8 cellular contexts compared by ENCODE assay signal in the genomic region with DNA sequence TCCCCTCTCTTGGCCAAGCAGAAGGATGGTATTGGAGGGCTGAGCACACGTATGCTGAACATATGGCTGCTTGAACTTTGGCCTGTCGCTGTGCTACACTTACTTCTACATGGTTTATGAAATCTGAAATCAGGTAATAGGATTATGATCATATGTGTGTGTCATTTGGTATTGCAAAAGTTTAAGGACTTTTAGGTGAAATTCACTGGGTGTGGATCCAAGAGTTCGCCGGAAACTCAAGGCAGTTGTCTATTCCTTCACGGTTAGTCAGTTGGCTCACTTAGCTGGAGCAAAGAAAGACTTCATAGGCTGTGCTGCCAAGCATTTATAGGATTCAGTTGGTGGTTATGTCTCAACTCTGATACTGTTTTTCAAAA. TPM values are rescaled to one million over a fixed set of nuclear protein-coding genes. Genes with fewer than 3 reads are reported as not detected.
DNase-seq lines count a peak whose midpoint lies in the region; ATAC-seq lines count a peak whose summit lies in the region.

No MANE protein-coding gene starts in this region.

- H3K9me3 ChIP-seq in mucosa of stomach (ENCODE audit: control insufficient read depth, low read length): no peaks in the 10 kb centered on the region

- intact Hi-C loops in activated CD4-positive, alpha-beta T cell treated with anti-CD3 and anti-CD28 coated beads for 36 hours (cut with DNase I, micrococcal nuclease): loop anchor here in 1 of 2 experiments (5.0 to 10.0 kb wide), 3 partner anchors 768 to 1335 kb away; partner anchors contain the start of genes ATF6 and TOMM40L

- H3K27me3 Mint-ChIP-seq in activated CD4-positive, alpha-beta T cell treated with anti-CD3 and anti-CD28 coated beads for 36 hours: no peaks in the 10 kb centered on the region
- H3K27me3 Mint-ChIP-seq in central memory CD8-positive, alpha-beta T cell: no peaks in the 10 kb centered on the region

- H3K27me3 ChIP-seq in mucosa of stomach (ENCODE audit: control insufficient read depth, insufficient read depth, low read length): no peaks in the 10 kb centered on the region

- peak; percentile 9 for DNase-seq in activated CD4-positive, alpha-beta T cell treated with anti-CD3 and anti-CD28 coated beads for 36 hours
- no peak for DNase-seq in activated CD4-positive, alpha-beta T cell treated with anti-CD3 and anti-CD28 coated beads, Interleukin-2, amount 50 U/mL, for 1 hour
- DNase-seq in NCI-H82 (lab: John Stamatoyannopoulos, UW) (peak; percentile 65), SKM-1 (lab: John Stamatoyannopoulos, UW; ENCODE audit: unreplicated experiment) (no peak)
- no peak for DNase-seq in central memory CD8-positive, alpha-beta T cell (ENCODE audit: low spot score in 2 of 2)

- peak overlapping the region; percentile 74 for H3K27ac Mint-ChIP-seq in activated CD4-positive, alpha-beta T cell treated with anti-CD3 and anti-CD28 coated beads for 36 hours
- H3K27ac Mint-ChIP-seq in central memory CD8-positive, alpha-beta T cell (ENCODE audit: low read depth): peak overlapping the region; percentile 96

- peak overlapping the region; percentile 56 for H3K4me3 ChIP-seq in mucosa of stomach (ENCODE audit: low read length)

- H3K4me3 Mint-ChIP-seq in activated CD4-positive, alpha-beta T cell treated with anti-CD3 and anti-CD28 coated beads for 36 hours: peak overlapping the region; percentile 79
- H3K4me3 Mint-ChIP-seq in central memory CD8-positive, alpha-beta T cell: peak overlapping the region; percentile 90

- peaks cover 35% of the 10 kb centered on the region for H3K4me1 Mint-ChIP-seq in activated CD4-positive, alpha-beta T cell treated with anti-CD3 and anti-CD28 coated beads for 36 hours
- peaks cover 44% of the 10 kb centered on the region for H3K4me1 Mint-ChIP-seq in central memory CD8-positive, alpha-beta T cell

- no peaks in the 10 kb centered on the region for H3K36me3 ChIP-seq in mucosa of stomach (ENCODE audit: control insufficient read depth, insufficient read depth, low read length)

- H3K9me3 Mint-ChIP-seq in activated CD4-positive, alpha-beta T cell treated with anti-CD3 and anti-CD28 coated beads for 36 hours (ENCODE audit: low read depth): no peaks in the 10 kb centered on the region
- H3K9me3 Mint-ChIP-seq in central memory CD8-positive, alpha-beta T cell: no peaks in the 10 kb centered on the region

- no peak for ATAC-seq in activated CD4-positive, alpha-beta T cell treated with anti-CD3 and anti-CD28 coated beads for 36 hours
- no peak for ATAC-seq in central memory CD8-positive, alpha-beta T cell (replicated peaks; ENCODE audit: extremely low read depth, poor library complexity, severe bottlenecking)
- ATAC-seq in HG03432 (IDR thresholded peaks at IDR 0.05; ENCODE audit: unreplicated experiment): no peak
- ATAC-seq in GM21825 (IDR thresholded peaks at IDR 0.05; ENCODE audit: unreplicated experiment): no peak

- peak overlapping the region; percentile 92 for H3K9ac ChIP-seq in mucosa of stomach (ENCODE audit: low read length)

- H3K4me1 ChIP-seq in mucosa of stomach (ENCODE audit: control insufficient read depth, insufficient read depth, low read length): peaks cover 24% of the 10 kb centered on the region

- POLR2A ChIA-PET in activated CD4-positive, alpha-beta T cell treated with anti-CD3 and anti-CD28 coated beads for 36 hours (lab: Charles Lee): no interaction called here

- H3K36me3 Mint-ChIP-seq in activated CD4-positive, alpha-beta T cell treated with anti-CD3 and anti-CD28 coated beads for 36 hours (ENCODE audit: low read depth): peaks cover 7% of the 10 kb centered on the region
- peaks cover 25% of the 10 kb centered on the region for H3K36me3 Mint-ChIP-seq in central memory CD8-positive, alpha-beta T cell (ENCODE audit: insufficient read depth)

- CTCF ChIA-PET in activated CD4-positive, alpha-beta T cell treated with anti-CD3 and anti-CD28 coated beads for 36 hours (lab: Charles Lee): no interaction called here

RNA-seq across cellular contexts. Expression of gene UAP1, which starts 0.9 kb away (rescaled TPM):
- total RNA-seq in activated CD4-positive, alpha-beta T cell treated with anti-CD3 and anti-CD28 coated beads for 36 hours: 10 to 100 TPM; 29.7 to 34.8 TPM

Comparison
In these comparisons a context has a peak if more than half of its experiments do, and no peak if none do; other contexts are left out.
1. DNase-seq: peak in activated CD4-positive, alpha-beta T cell treated with anti-CD3 and anti-CD28 coated beads for 36 hours (single experiment) and NCI-H82 (single experiment); none in activated CD4-positive, alpha-beta T cell treated with anti-CD3 and anti-CD28 coated beads, Interleukin-2, amount 50 U/mL, for 1 hour (single experiment), central memory CD8-positive, alpha-beta T cell (0 of 2) and SKM-1 (single experiment).